ENCODE assay signal across 16 cellular contexts in genomic region chr5:122880749-122881148, GRCh38. TPM values are rescaled to one million over a fixed set of nuclear protein-coding genes. Genes with fewer than 3 reads are reported as not detected.
A peak's percentile ranks its signal among the peaks of the same experiment; 100 is the strongest.
DNase-seq lines count a peak whose midpoint lies in the region; ATAC-seq and TF ChIP-seq lines count a peak whose summit lies in the region.
"Had no signal": no experiment of that assay in that cellular context is flagged by ENCODE, and none has a peak within 500 bp of the region (broad histone marks: within the 10 kb centered on the region; RNA-seq: fewer than 3 reads in every experiment).

No MANE protein-coding gene starts in this region.

- no peak overlapping the region for H2AFZ ChIP-seq in smooth muscle cell (ENCODE audit: low read depth)

- no peaks in the 10 kb centered on the region for H3K36me3 Mint-ChIP-seq in activated CD8-positive, alpha-beta memory T cell treated with anti-CD3 and anti-CD28 coated beads, Interleukin-2, amount 10 ng/mL, durations not matched to agents 7 days and 5 days

- peaks cover 49% of the 10 kb centered on the region for H4K20me1 ChIP-seq in smooth muscle cell (ENCODE audit: low read depth)

- H3K9ac ChIP-seq in smooth muscle cell (ENCODE audit: low read depth), result no peak overlapping the region

- no peak for TF ChIP-seq CTCF in smooth muscle cell (IDR thresholded peaks at IDR 0.05; ENCODE audit: borderline replicate concordance, insufficient read depth, poor library complexity, severe bottlenecking)

- peak; percentile 50 for DNase-seq in activated CD8-positive, alpha-beta memory T cell treated with anti-CD3 and anti-CD28 coated beads, Interleukin-2, amount 10 ng/mL, durations not matched to agents 7 days and 5 days
- DNase-seq in activated CD8-positive, alpha-beta memory T cell treated with anti-CD3 and anti-CD28 coated beads, Interleukin-2, amount 50 U/mL, for 4 hours, result no peak
- DNase-seq in M059J (ENCODE audit: low read depth) (peak; percentile 83), smooth muscle cell (lab: John Stamatoyannopoulos, UW; ENCODE audit: unreplicated experiment) (no peak), anterior cingulate cortex (lab: John Stamatoyannopoulos, UW) (no peak), DMS53 treated with DMSO at 0.1 percent for 48 hours (lab: John Stamatoyannopoulos, UW; ENCODE audit: unreplicated experiment) (no peak)
- no peak for DNase-seq in NK-92 treated with Interleukin-12 subunit alpha and Interleukin-12 subunit beta, amount 100 ng/mL, for 24 hours (lab: John Stamatoyannopoulos, UW)
- DNase-seq: aorta; DMS79 treated with DMSO at 0.1 percent for 48 hours; NCI-H2081 treated with DMSO at 0.1 percent for 48 hours; pancreas; stimulated activated CD4-positive, alpha-beta T cell treated with anti-CD3 and anti-CD28 coated beads, Interleukin-1b, Interleukin-23, amount 100 ng/mL, for 48 hours had no signal

- H3K4me1 ChIP-seq in smooth muscle cell (ENCODE audit: low read depth), result peaks cover 11% of the 10 kb centered on the region
- H3K4me1 ChIP-seq: pancreas had no signal

- H3K9me3 Mint-ChIP-seq in activated CD8-positive, alpha-beta memory T cell treated with anti-CD3 and anti-CD28 coated beads, Interleukin-2, amount 10 ng/mL, durations not matched to agents 7 days and 5 days (ENCODE audit: low read depth), result peaks cover 2% of the 10 kb centered on the region

- no peak overlapping the region for H3K4me3 Mint-ChIP-seq in activated CD8-positive, alpha-beta memory T cell treated with anti-CD3 and anti-CD28 coated beads, Interleukin-2, amount 10 ng/mL, durations not matched to agents 7 days and 5 days
- H3K4me3 Mint-ChIP-seq: T-helper 1 cell treated with Interleukin-12 subunit alpha and Interleukin-12 subunit beta and Interleukin-4 antibody, amounts not matched to agents 30 μg/mL and 1 μg/mL, for 36 hours had no signal

- H3K79me2 ChIP-seq in smooth muscle cell (ENCODE audit: low read depth), result peaks cover 21% of the 10 kb centered on the region

- ATAC-seq in activated CD8-positive, alpha-beta memory T cell treated with anti-CD3 and anti-CD28 coated beads, Interleukin-2, amount 10 ng/mL, durations not matched to agents 7 days and 5 days, result peak; percentile 53
- ATAC-seq in HG02571 (IDR thresholded peaks at IDR 0.05; ENCODE audit: unreplicated experiment), result peak; percentile 58
- ATAC-seq: HepG2, pancreas had no signal

- peak overlapping the region; percentile 25 for H3K27ac ChIP-seq in smooth muscle cell (ENCODE audit: low read depth)
- H3K27ac ChIP-seq: pancreas had no signal

- H3K27me3 ChIP-seq in smooth muscle cell (ENCODE audit: low read depth), result no peaks in the 10 kb centered on the region
- H3K27me3 ChIP-seq: pancreas had no signal

- CTCF ChIA-PET in activated CD8-positive, alpha-beta memory T cell treated with anti-CD3 and anti-CD28 coated beads, Interleukin-2, amount 10 ng/mL, durations not matched to agents 7 days and 5 days (lab: Charles Lee), result no interaction called here

- 8% methylated on average over 3 of the region's 3 CpGs for WGBS in smooth muscle cell (ENCODE audit: low lambda C conversion rate)

- no peak overlapping the region for H3K4me3 ChIP-seq in smooth muscle cell
- H3K4me3 ChIP-seq: lung, pancreas had no signal

- H3K4me1 Mint-ChIP-seq in activated CD8-positive, alpha-beta memory T cell treated with anti-CD3 and anti-CD28 coated beads, Interleukin-2, amount 10 ng/mL, durations not matched to agents 7 days and 5 days, result peaks cover 27% of the 10 kb centered on the region

- H3F3A ChIP-seq in smooth muscle cell (ENCODE audit: low read depth), result peaks cover 10% of the 10 kb centered on the region

- H3K4me2 ChIP-seq in smooth muscle cell, result peak overlapping the region; percentile 16

- H3K27me3 Mint-ChIP-seq in activated CD8-positive, alpha-beta memory T cell treated with anti-CD3 and anti-CD28 coated beads, Interleukin-2, amount 10 ng/mL, durations not matched to agents 7 days and 5 days, result no peaks in the 10 kb centered on the region

- H3K27ac Mint-ChIP-seq in activated CD8-positive, alpha-beta memory T cell treated with anti-CD3 and anti-CD28 coated beads, Interleukin-2, amount 10 ng/mL, durations not matched to agents 7 days and 5 days, result no peak overlapping the region
- H3K27ac Mint-ChIP-seq: T-helper 1 cell treated with Interleukin-12 subunit alpha and Interleukin-12 subunit beta and Interleukin-4 antibody, amounts not matched to agents 30 μg/mL and 1 μg/mL, for 36 hours had no signal

- H3K9me3 ChIP-seq in smooth muscle cell (replicated peaks; ENCODE audit: low read depth), result no peaks in the 10 kb centered on the region
- H3K9me3 ChIP-seq: pancreas had no signal

- no peaks in the 10 kb centered on the region for H3K36me3 ChIP-seq in smooth muscle cell (ENCODE audit: low read depth)
- H3K36me3 ChIP-seq: pancreas had no signal

RNA-seq across cellular contexts. Expression of gene SNX24, which starts 35.3 kb away (rescaled TPM):
- total RNA-seq in activated CD8-positive, alpha-beta memory T cell treated with anti-CD3 and anti-CD28 coated beads, Interleukin-2, amount 10 ng/mL, durations not matched to agents 7 days and 5 days, result 1 to 10 TPM; 1.8 to 4.2 TPM
- total RNA-seq in M059J (2014; rRNA removed; shearing (Covaris generic)), result 27.2 and 58.8 TPM in 2 replicates
- 22.5 and 44.9 TPM in 2 replicates for total RNA-seq in smooth muscle cell
- polyA plus RNA-seq in smooth muscle cell, result 15.3 and 20.4 TPM in 2 replicates

Comparison
In these comparisons a context has a peak if more than half of its experiments do, and no peak if none do; other contexts are left out.
1. DNase-seq: peak in activated CD8-positive, alpha-beta memory T cell treated with anti-CD3 and anti-CD28 coated beads, Interleukin-2, amount 10 ng/mL, durations not matched to agents 7 days and 5 days (single experiment) and M059J (single experiment); none in activated CD8-positive, alpha-beta memory T cell treated with anti-CD3 and anti-CD28 coated beads, Interleukin-2, amount 50 U/mL, for 4 hours (single experiment), smooth muscle cell (single experiment), anterior cingulate cortex (0 of 58), DMS53 treated with DMSO at 0.1 percent for 48 hours (single experiment) and NK-92 treated with Interleukin-12 subunit alpha and Interleukin-12 subunit beta, amount 100 ng/mL, for 24 hours (single experiment).